In genomic region chr13:109145631-109146030, GRCh38 we compare ENCODE assay signal across 8 cellular contexts.
DNase-seq lines count a peak whose midpoint lies in the region; ATAC-seq, FAIRE-seq and TF ChIP-seq lines count a peak whose summit lies in the region.

No MANE protein-coding gene starts in this region.

- H3K9me1 ChIP-seq in endothelial cell of umbilical vein (replicated peaks; ENCODE audit: control insufficient read depth, extremely low read depth, insufficient read depth, low read length), result no peaks in the 10 kb centered on the region

- H3K9me3 Mint-ChIP-seq in activated CD4-positive, alpha-beta memory T cell treated with anti-CD3 and anti-CD28 coated beads for 36 hours, result no peaks in the 10 kb centered on the region
- no peaks in the 10 kb centered on the region for H3K9me3 Mint-ChIP-seq in activated CD4-positive, alpha-beta memory T cell treated with anti-CD3 and anti-CD28 coated beads, Interleukin-2, amount 10 ng/mL, durations not matched to agents 7 days and 5 days
- no peaks in the 10 kb centered on the region for H3K9me3 Mint-ChIP-seq in activated T-helper 17 cell treated with anti-CD3 and anti-CD28 coated beads, Interleukin-2, amount 50 U/mL, for 72 hours

- H3K27me3 ChIP-seq in PC-3 (ENCODE audit: low read length) (no peaks in the 10 kb centered on the region), endothelial cell of umbilical vein (ENCODE audit: control insufficient read depth in 2 of 2, insufficient read depth in 2 of 2, low read length in 2 of 2) (peaks cover 10 to 19% of the 10 kb centered on the region in 2 experiments)

- peak; percentile 87 for TF ChIP-seq CTCF in PC-3 (conservative IDR thresholded peaks at IDR 0.05; ENCODE audit: low read depth, low read length)
- TF ChIP-seq CTCF in endothelial cell of umbilical vein (IDR thresholded peaks at IDR 0.05; ENCODE audit: extremely low read depth in 1 of 2, insufficient read depth in 1 of 2, low read depth in 1 of 2, low read length in 2 of 2), result peak; percentile 73 to 79

- peak; percentile 66 for FAIRE-seq in endothelial cell of umbilical vein (lab: Jason Lieb, UNC)

- TF ChIP-seq POLR2A in endothelial cell of umbilical vein (IDR thresholded peaks at IDR 0.05; ENCODE audit: low read depth, low read length), result no peak

- H3F3A ChIP-seq in PC-3 (ENCODE audit: low read length, unreplicated experiment), result no peaks in the 10 kb centered on the region

- dilution Hi-C loops in endothelial cell of umbilical vein (cut with MboI; ENCODE audit: extremely low pct_ligation_motif_present, low sequenced_read_pairs), result no loop called here

- H3K4me2 ChIP-seq in PC-3 (ENCODE audit: low read length) (no peak overlapping the region), endothelial cell of umbilical vein (ENCODE audit: insufficient read depth, low read length) (no peak overlapping the region)

- H3K27ac ChIP-seq in PC-3 (ENCODE audit: low read length), result 0 out of 2 replicates have a peak overlapping the region, but pooled peaks have one; percentile 6
- H3K27ac ChIP-seq in endothelial cell of umbilical vein (ENCODE audit: insufficient read depth, low read depth, low read length), result peak overlapping the region; percentile 57

- intact Hi-C loops in activated CD4-positive, alpha-beta memory T cell treated with anti-CD3 and anti-CD28 coated beads for 36 hours (cut with micrococcal nuclease), result loop anchor here (2.0 to 10.0 kb wide), 2 partner anchors 645 to 969 kb away; no protein-coding TSS in a partner anchor
- intact Hi-C loops in PC-3 (cut with micrococcal nuclease), result loop anchor here (2.0 to 5.0 kb wide), 10 partner anchors 112 to 982 kb away; no protein-coding TSS in a partner anchor
- intact Hi-C loops in endothelial cell of umbilical vein (cut with micrococcal nuclease), result loop anchor here (1.0 to 10.0 kb wide), 7 partner anchors 98 to 639 kb away; no protein-coding TSS in a partner anchor

- H3K9me2 ChIP-seq in PC-3 (replicated peaks; ENCODE audit: low read length), result no peaks in the 10 kb centered on the region

- H3K36me3 ChIP-seq in PC-3 (ENCODE audit: low read depth, low read length) (no peaks in the 10 kb centered on the region), endothelial cell of umbilical vein (ENCODE audit: control insufficient read depth in 2 of 2, extremely low read depth in 1 of 2, insufficient read depth in 2 of 2, low read length in 2 of 2) (no peaks in the 10 kb centered on the region)

- no peaks in the 10 kb centered on the region for H3K4me1 Mint-ChIP-seq in activated CD4-positive, alpha-beta memory T cell treated with anti-CD3 and anti-CD28 coated beads for 36 hours (ENCODE audit: low read depth)
- no peaks in the 10 kb centered on the region for H3K4me1 Mint-ChIP-seq in activated CD4-positive, alpha-beta memory T cell treated with anti-CD3 and anti-CD28 coated beads, Interleukin-2, amount 10 ng/mL, durations not matched to agents 7 days and 5 days
- H3K4me1 Mint-ChIP-seq in activated T-helper 17 cell treated with anti-CD3 and anti-CD28 coated beads, Interleukin-2, amount 50 U/mL, for 72 hours, result no peaks in the 10 kb centered on the region

- POLR2A ChIA-PET in activated CD4-positive, alpha-beta memory T cell treated with anti-CD3 and anti-CD28 coated beads for 36 hours (lab: Charles Lee), result no interaction called here
- POLR2A ChIA-PET in activated CD4-positive, alpha-beta memory T cell treated with anti-CD3 and anti-CD28 coated beads, Interleukin-2, amount 10 ng/mL, durations not matched to agents 7 days and 5 days (lab: Charles Lee), result no interaction called here
- POLR2A ChIA-PET in PC-3 (lab: Charles Lee; ENCODE audit: unreplicated experiment), result interaction anchor here (0.8 kb wide), 1 partner anchor 62 kb away, joined by 5 read pairs; no protein-coding TSS in a partner anchor
- POLR2A ChIA-PET in endothelial cell of umbilical vein (lab: Charles Lee), result no interaction called here

- no peak overlapping the region for H3K4me3 Mint-ChIP-seq in activated CD4-positive, alpha-beta memory T cell treated with anti-CD3 and anti-CD28 coated beads for 36 hours
- H3K4me3 Mint-ChIP-seq in activated CD4-positive, alpha-beta memory T cell treated with anti-CD3 and anti-CD28 coated beads, Interleukin-2, amount 10 ng/mL, durations not matched to agents 7 days and 5 days, result no peak overlapping the region
- no peak overlapping the region for H3K4me3 Mint-ChIP-seq in activated T-helper 17 cell treated with anti-CD3 and anti-CD28 coated beads, Interleukin-2, amount 50 U/mL, for 72 hours

- H3K27me3 Mint-ChIP-seq in activated CD4-positive, alpha-beta memory T cell treated with anti-CD3 and anti-CD28 coated beads for 36 hours, result peaks cover 11% of the 10 kb centered on the region
- peaks cover 12% of the 10 kb centered on the region for H3K27me3 Mint-ChIP-seq in activated CD4-positive, alpha-beta memory T cell treated with anti-CD3 and anti-CD28 coated beads, Interleukin-2, amount 10 ng/mL, durations not matched to agents 7 days and 5 days
- peaks cover 37% of the 10 kb centered on the region for H3K27me3 Mint-ChIP-seq in activated T-helper 17 cell treated with anti-CD3 and anti-CD28 coated beads, Interleukin-2, amount 50 U/mL, for 72 hours

- H3K9ac ChIP-seq in PC-3 (ENCODE audit: low read length) (peak overlapping the region; percentile 66; the same call in 1 of the 2 replicates), endothelial cell of umbilical vein (replicated peaks; ENCODE audit: extremely low read depth, insufficient read depth, low read length) (no peak overlapping the region)

- H3K4me1 ChIP-seq in PC-3 (ENCODE audit: insufficient read depth, low read length) (peaks cover 39% of the 10 kb centered on the region), endothelial cell of umbilical vein (ENCODE audit: control insufficient read depth, extremely low read depth, insufficient read depth, low read length) (peaks cover 13% of the 10 kb centered on the region)

- H2AFZ ChIP-seq in PC-3 (ENCODE audit: low read length), result no peak overlapping the region
- no peak overlapping the region for H2AFZ ChIP-seq in endothelial cell of umbilical vein (ENCODE audit: low read depth, low read length)

- H3K9me3 ChIP-seq in PC-3 (ENCODE audit: low read length) (no peaks in the 10 kb centered on the region), endothelial cell of umbilical vein (replicated peaks; ENCODE audit: control insufficient read depth, insufficient read depth, low read length) (no peaks in the 10 kb centered on the region)

- H3K79me2 ChIP-seq in PC-3 (ENCODE audit: low read length), result peaks cover 5% of the 10 kb centered on the region; the same call in 1 of the 2 replicates
- H3K79me2 ChIP-seq in endothelial cell of umbilical vein (ENCODE audit: control insufficient read depth, insufficient read depth, low read length), result no peaks in the 10 kb centered on the region

- ATAC-seq in GM21529 (IDR thresholded peaks at IDR 0.05; ENCODE audit: unreplicated experiment) (peak; percentile 91), PC-3 (peak; percentile 73)
- no peak for ATAC-seq in activated T-helper 17 cell treated with anti-CD3 and anti-CD28 coated beads, Interleukin-2, amount 50 U/mL, for 72 hours (replicated peaks)

- CTCF ChIA-PET in activated CD4-positive, alpha-beta memory T cell treated with anti-CD3 and anti-CD28 coated beads for 36 hours (lab: Charles Lee), result interaction anchor here (0.6 to 1.9 kb wide), 4 partner anchors 12 to 639 kb away, joined by 3 to 6 read pairs (median 4); no protein-coding TSS in a partner anchor
- CTCF ChIA-PET in activated CD4-positive, alpha-beta memory T cell treated with anti-CD3 and anti-CD28 coated beads, Interleukin-2, amount 10 ng/mL, durations not matched to agents 7 days and 5 days (lab: Charles Lee), result no interaction called here
- CTCF ChIA-PET in PC-3 (lab: Charles Lee) (interaction anchor here (0.7 kb wide), 1 partner anchor 119 kb away, joined by 3 read pairs; no protein-coding TSS in a partner anchor), endothelial cell of umbilical vein (lab: Charles Lee) (interaction anchor here (0.6 to 2.1 kb wide), 29 partner anchors 9 to 968 kb away, joined by 3 to 16 read pairs (median 4); no protein-coding TSS in a partner anchor)

- no peak overlapping the region for H3K27ac Mint-ChIP-seq in activated CD4-positive, alpha-beta memory T cell treated with anti-CD3 and anti-CD28 coated beads for 36 hours
- no peak overlapping the region for H3K27ac Mint-ChIP-seq in activated CD4-positive, alpha-beta memory T cell treated with anti-CD3 and anti-CD28 coated beads, Interleukin-2, amount 10 ng/mL, durations not matched to agents 7 days and 5 days
- no peak overlapping the region for H3K27ac Mint-ChIP-seq in activated T-helper 17 cell treated with anti-CD3 and anti-CD28 coated beads, Interleukin-2, amount 50 U/mL, for 72 hours

- no peaks in the 10 kb centered on the region for H3K36me3 Mint-ChIP-seq in activated CD4-positive, alpha-beta memory T cell treated with anti-CD3 and anti-CD28 coated beads for 36 hours
- no peaks in the 10 kb centered on the region for H3K36me3 Mint-ChIP-seq in activated CD4-positive, alpha-beta memory T cell treated with anti-CD3 and anti-CD28 coated beads, Interleukin-2, amount 10 ng/mL, durations not matched to agents 7 days and 5 days (ENCODE audit: low read depth)
- H3K36me3 Mint-ChIP-seq in activated T-helper 17 cell treated with anti-CD3 and anti-CD28 coated beads, Interleukin-2, amount 50 U/mL, for 72 hours (ENCODE audit: low read depth), result no peaks in the 10 kb centered on the region

- peak; percentile 18 for DNase-seq in activated CD4-positive, alpha-beta memory T cell treated with anti-CD3 and anti-CD28 coated beads for 36 hours
- DNase-seq in activated CD4-positive, alpha-beta memory T cell treated with anti-CD3 and anti-CD28 coated beads, Interleukin-2, amount 10 ng/mL, durations not matched to agents 7 days and 5 days, result no peak
- peak; percentile 62 for DNase-seq in HPDE6-E6E7 (ENCODE audit: extremely low spot score)
- DNase-seq in PC-3, result peak; percentile 74
- DNase-seq in endothelial cell of umbilical vein (ENCODE audit: low read depth, low spot score), result peak; percentile 71
- peak; percentile 48 for DNase-seq in mucosa of gallbladder (ENCODE audit: low spot score)

- H4K20me1 ChIP-seq in PC-3 (ENCODE audit: low read length) (no peaks in the 10 kb centered on the region), endothelial cell of umbilical vein (replicated peaks; ENCODE audit: control insufficient read depth, extremely low read depth, insufficient read depth, low read length) (no peaks in the 10 kb centered on the region)

- BruUV-seq in PC-3 (replicated peaks; lab: Mats Ljungman, UMichigan) (no TSS peak), endothelial cell of umbilical vein (replicated peaks; lab: Mats Ljungman, UMichigan) (no TSS peak)

- H3K4me3 ChIP-seq in PC-3 (ENCODE audit: low read length), result no peak overlapping the region
- no peak overlapping the region for H3K4me3 ChIP-seq in endothelial cell of umbilical vein (replicated peaks in 1 of 3; ENCODE audit: insufficient read depth in 1 of 3, low read depth in 1 of 3, low read length in 3 of 3)

TF ChIP-seq in endothelial cell of umbilical vein, 7 proteins besides CTCF, POLR2A, EP300 and RAD21 (continues in another document):
- TF ChIP-seq EZH2 (IDR thresholded peaks at IDR 0.05; ENCODE audit: borderline replicate concordance, low read depth, low read length, severe bottlenecking) (no peak), GATA2 (IDR thresholded peaks at IDR 0.05; ENCODE audit: insufficient read depth, insufficient read length, low read depth, low read length) (no peak), POLR2AphosphoS5 (IDR thresholded peaks at IDR 0.05; ENCODE audit: insufficient read depth, low read depth, low read length) (no peak)
